Comparison of ENCODE assay signal across 1 cellular context in genomic region chr9:124007157-124007460, GRCh38.
TF ChIP-seq lines count a peak whose summit lies in the region.

No MANE protein-coding gene starts in this region.

TF ChIP-seq in GM23338, 12 proteins besides CTCF, POLR2A, EP300 and RAD21 (continued from another document):
- TF ChIP-seq ZNF462 (CRISPR knock-in tag; IDR thresholded peaks at IDR 0.05): no peak
- TF ChIP-seq REST (IDR thresholded peaks at IDR 0.05; ENCODE audit: unreplicated experiment): no peak
- TF ChIP-seq ZNF331 (CRISPR knock-in tag; IDR thresholded peaks at IDR 0.05; ENCODE audit: low read depth): no peak
- TF ChIP-seq JUNB (IDR thresholded peaks at IDR 0.05; ENCODE audit: unreplicated experiment): no peak
- no peak for TF ChIP-seq POLR2AphosphoS5 (IDR thresholded peaks at IDR 0.05; ENCODE audit: low read depth)
- TF ChIP-seq ETS1 (IDR thresholded peaks at IDR 0.05): no peak
- TF ChIP-seq STAT1 (IDR thresholded peaks at IDR 0.05; ENCODE audit: unreplicated experiment): no peak
TF ChIP-seq in GM23338: peak in this region for 0.
